In the genomic region with DNA sequence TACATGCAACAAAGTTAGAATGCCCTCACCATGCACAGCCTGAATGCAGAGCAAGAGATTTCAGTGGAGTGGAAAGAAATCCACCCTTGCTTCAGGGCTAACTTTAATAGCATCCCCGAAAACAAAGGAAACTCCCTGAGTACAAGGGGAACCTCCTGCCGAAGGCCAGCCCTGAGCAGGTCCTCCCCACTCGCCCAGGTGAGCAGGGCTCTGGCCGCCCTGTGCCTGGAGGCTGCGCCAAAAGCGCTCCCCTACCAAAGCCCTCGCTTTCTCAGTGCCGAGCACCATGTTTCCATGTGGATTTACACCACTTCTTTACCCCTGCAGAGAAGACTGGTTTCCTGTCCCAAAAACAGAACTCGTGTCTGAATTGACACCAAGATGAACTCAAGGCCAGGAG, we compare ENCODE assay signal across 19 cellular contexts.
"Had no signal": no experiment of that assay in that cellular context is flagged by ENCODE, and none has a peak within 500 bp of the region (broad histone marks: within the 10 kb centered on the region; RNA-seq: fewer than 3 reads in every experiment).

No MANE protein-coding gene starts in this region.

- H3K4me3 ChIP-seq: SJSA1, SK-N-MC had no signal

- H3K36me3 ChIP-seq: SJSA1 had no signal

- H3K27ac ChIP-seq: SJSA1, SK-N-MC had no signal

- DNase-seq: IMR-90, Kasumi-1, KG1, MM.1S, NCI-H1092 treated with DMSO at 0.1 percent for 48 hours, NCI-H1436, NCI-H1694 treated with DMSO at 0.1 percent for 48 hours, NCI-H1930, NCI-H2081, NCI-H2107, NCI-H2227 treated with DMSO at 0.1 percent for 48 hours, NCI-H524 treated with DMSO at 0.1 percent for 48 hours, NCI-H69, NCI-H774, Right ventricle myocardium superior, RPMI8226, SIG-M5 had no signal
